Comparison of ENCODE assay signal across 16 cellular contexts in genomic region chr1:30762152-30762930, GRCh38. TPM values are rescaled to one million over a fixed set of nuclear protein-coding genes. Genes with fewer than 3 reads are reported as not detected.
DNase-seq lines count a peak whose midpoint lies in the region; ATAC-seq and TF ChIP-seq lines count a peak whose summit lies in the region.
"Had no signal": no experiment of that assay in that cellular context is flagged by ENCODE, and none has a peak within 500 bp of the region (broad histone marks: within the 10 kb centered on the region; RNA-seq: fewer than 3 reads in every experiment).

No MANE protein-coding gene starts in this region.

- H3K27me3 ChIP-seq in NT2/D1 (ENCODE audit: insufficient read depth, insufficient read length) (peaks cover 3% of the 10 kb centered on the region), dorsolateral prefrontal cortex (no peaks in the 10 kb centered on the region)
- H3K27me3 ChIP-seq: adrenal gland, right lobe of liver, transverse colon had no signal

- peaks cover 53% of the 10 kb centered on the region for H3K4me1 ChIP-seq in NT2/D1 (ENCODE audit: insufficient read depth, insufficient read length)
- H3K4me1 ChIP-seq: foreskin keratinocyte had no signal

- CTCF ChIA-PET in activated CD4-positive, alpha-beta memory T cell treated with anti-CD3 and anti-CD28 coated beads for 36 hours (lab: Charles Lee): interaction anchor here (1.0 to 11.0 kb wide), 6 partner anchors 14 to 43 kb away, joined by 3 to 123 read pairs (median 14); no protein-coding TSS in a partner anchor
- CTCF ChIA-PET in activated CD4-positive, alpha-beta memory T cell treated with anti-CD3 and anti-CD28 coated beads, Interleukin-2, amount 10 ng/mL, durations not matched to agents 7 days and 5 days (lab: Charles Lee): interaction anchor here (1.2 to 8.8 kb wide), 5 partner anchors 17 to 42 kb away, joined by 4 to 117 read pairs (median 13); no protein-coding TSS in a partner anchor

- no peak overlapping the region for H3K4me3 Mint-ChIP-seq in activated CD4-positive, alpha-beta memory T cell treated with anti-CD3 and anti-CD28 coated beads for 36 hours
- no peak overlapping the region for H3K4me3 Mint-ChIP-seq in activated CD4-positive, alpha-beta memory T cell treated with anti-CD3 and anti-CD28 coated beads, Interleukin-2, amount 10 ng/mL, durations not matched to agents 7 days and 5 days
- H3K4me3 Mint-ChIP-seq in stimulated activated naive B cell treated with anti-CD40 and anti-IgM and Interleukin-4, amounts not matched to agents 10 μg/mL and 1 μg/mL and 100 μg/mL, for 72 hours: peak overlapping the region; percentile 67 to 75

- TF ChIP-seq CTCF in dorsolateral prefrontal cortex (IDR thresholded peaks at IDR 0.05 in 54 of 56, conservative IDR thresholded peaks at IDR 0.05 in 2 of 56; ENCODE audit: low read depth in 1 of 56, partially characterized antibody in 56 of 56): no peak

- no peaks in the 10 kb centered on the region for H3K36me3 ChIP-seq in NT2/D1 (ENCODE audit: insufficient read depth, insufficient read length, low read length)
- H3K36me3 ChIP-seq: adrenal gland, right lobe of liver, transverse colon had no signal

- intact Hi-C loops in activated CD4-positive, alpha-beta memory T cell treated with anti-CD3 and anti-CD28 coated beads for 36 hours (cut with micrococcal nuclease): no loop called here
- intact Hi-C loops in dorsolateral prefrontal cortex (cut with DNase I) (no loop called here), sciatic nerve (cut with DNase I) (no loop called here)

- peaks cover 2% of the 10 kb centered on the region for H3K36me3 Mint-ChIP-seq in activated CD4-positive, alpha-beta memory T cell treated with anti-CD3 and anti-CD28 coated beads for 36 hours
- H3K36me3 Mint-ChIP-seq in activated CD4-positive, alpha-beta memory T cell treated with anti-CD3 and anti-CD28 coated beads, Interleukin-2, amount 10 ng/mL, durations not matched to agents 7 days and 5 days (ENCODE audit: low read depth): peaks cover 2% of the 10 kb centered on the region
- peaks cover 3 to 4% of the 10 kb centered on the region in 2 donors for H3K36me3 Mint-ChIP-seq in stimulated activated naive B cell treated with anti-CD40 and anti-IgM and Interleukin-4, amounts not matched to agents 10 μg/mL and 1 μg/mL and 100 μg/mL, for 72 hours

- peak overlapping the region; percentile 57 for H3K9ac ChIP-seq in NT2/D1 (ENCODE audit: insufficient read length, low read depth)

- POLR2A ChIA-PET in activated CD4-positive, alpha-beta memory T cell treated with anti-CD3 and anti-CD28 coated beads for 36 hours (lab: Charles Lee): interaction anchor here (1.9 to 3.3 kb wide), 2 partner anchors 18 to 43 kb away, joined by 5 to 19 read pairs; no protein-coding TSS in a partner anchor
- POLR2A ChIA-PET in activated CD4-positive, alpha-beta memory T cell treated with anti-CD3 and anti-CD28 coated beads, Interleukin-2, amount 10 ng/mL, durations not matched to agents 7 days and 5 days (lab: Charles Lee): interaction anchor here (0.8 to 12.3 kb wide), 5 partner anchors 10 to 44 kb away, joined by 3 to 341 read pairs (median 4); no protein-coding TSS in a partner anchor

- peak overlapping the region in 52 of 59 donors; percentile 18 to 97 (median 82) for H3K27ac ChIP-seq in dorsolateral prefrontal cortex
- H3K27ac ChIP-seq: foreskin keratinocyte, right lobe of liver had no signal

- peak; percentile 55 to 56 for ATAC-seq in stimulated activated naive B cell treated with anti-CD40 and anti-IgM and Interleukin-4, amounts not matched to agents 10 μg/mL and 1 μg/mL and 100 μg/mL, for 72 hours (replicated peaks)
- no peak for ATAC-seq in sciatic nerve
- ATAC-seq in HG03196 (IDR thresholded peaks at IDR 0.05; ENCODE audit: unreplicated experiment): no peak
- ATAC-seq: foreskin keratinocyte, right lobe of liver had no signal

- H3K4me3 ChIP-seq in NT2/D1 (ENCODE audit: insufficient read length, low read depth): no peak overlapping the region
- H3K4me3 ChIP-seq in dorsolateral prefrontal cortex: no peak overlapping the region
- H3K4me3 ChIP-seq: adrenal gland, right lobe of liver, transverse colon had no signal

- H3K27ac Mint-ChIP-seq in activated CD4-positive, alpha-beta memory T cell treated with anti-CD3 and anti-CD28 coated beads for 36 hours: peak overlapping the region; percentile 19
- no peak overlapping the region for H3K27ac Mint-ChIP-seq in activated CD4-positive, alpha-beta memory T cell treated with anti-CD3 and anti-CD28 coated beads, Interleukin-2, amount 10 ng/mL, durations not matched to agents 7 days and 5 days
- peak overlapping the region; percentile 94 for H3K27ac Mint-ChIP-seq in stimulated activated naive B cell treated with anti-CD40 and anti-IgM and Interleukin-4, amounts not matched to agents 10 μg/mL and 1 μg/mL and 100 μg/mL, for 72 hours

- no peaks in the 10 kb centered on the region for H3K27me3 Mint-ChIP-seq in activated CD4-positive, alpha-beta memory T cell treated with anti-CD3 and anti-CD28 coated beads for 36 hours
- no peaks in the 10 kb centered on the region for H3K27me3 Mint-ChIP-seq in activated CD4-positive, alpha-beta memory T cell treated with anti-CD3 and anti-CD28 coated beads, Interleukin-2, amount 10 ng/mL, durations not matched to agents 7 days and 5 days
- no peaks in the 10 kb centered on the region for H3K27me3 Mint-ChIP-seq in stimulated activated naive B cell treated with anti-CD40 and anti-IgM and Interleukin-4, amounts not matched to agents 10 μg/mL and 1 μg/mL and 100 μg/mL, for 72 hours

- H3K4me1 Mint-ChIP-seq in activated CD4-positive, alpha-beta memory T cell treated with anti-CD3 and anti-CD28 coated beads for 36 hours (ENCODE audit: low read depth): peaks cover 72% of the 10 kb centered on the region
- peaks cover 63% of the 10 kb centered on the region for H3K4me1 Mint-ChIP-seq in activated CD4-positive, alpha-beta memory T cell treated with anti-CD3 and anti-CD28 coated beads, Interleukin-2, amount 10 ng/mL, durations not matched to agents 7 days and 5 days
- H3K4me1 Mint-ChIP-seq in stimulated activated naive B cell treated with anti-CD40 and anti-IgM and Interleukin-4, amounts not matched to agents 10 μg/mL and 1 μg/mL and 100 μg/mL, for 72 hours: peaks cover 70 to 93% of the 10 kb centered on the region in 2 donors

- no peak for DNase-seq in activated CD4-positive, alpha-beta memory T cell treated with anti-CD3 and anti-CD28 coated beads for 36 hours
- DNase-seq in activated CD4-positive, alpha-beta memory T cell treated with anti-CD3 and anti-CD28 coated beads, Interleukin-2, amount 10 ng/mL, durations not matched to agents 7 days and 5 days: no peak
- DNase-seq in NT2/D1 (ENCODE audit: low read depth, low spot score) (no peak), dorsolateral prefrontal cortex (no peak), sciatic nerve (ENCODE audit: low spot score) (no peak), NCI-H774 (lab: John Stamatoyannopoulos, UW) (no peak)
- DNase-seq in stimulated activated naive B cell treated with anti-CD40 and anti-IgM and Interleukin-4, amounts not matched to agents 10 μg/mL and 1 μg/mL and 100 μg/mL, for 72 hours: no peak
- DNase-seq: activated CD4-positive, alpha-beta T cell treated with anti-CD3 and anti-CD28 coated beads for 48 hours; adrenal gland; DMS153; foreskin keratinocyte; KG1; NCI-H1930; right lobe of liver; transverse colon had no signal

- no peaks in the 10 kb centered on the region for H3K9me3 ChIP-seq in NT2/D1 (ENCODE audit: insufficient read depth, low read length)
- H3K9me3 ChIP-seq: adrenal gland, right lobe of liver, transverse colon had no signal

- no peaks in the 10 kb centered on the region for H3K9me3 Mint-ChIP-seq in activated CD4-positive, alpha-beta memory T cell treated with anti-CD3 and anti-CD28 coated beads for 36 hours
- no peaks in the 10 kb centered on the region for H3K9me3 Mint-ChIP-seq in activated CD4-positive, alpha-beta memory T cell treated with anti-CD3 and anti-CD28 coated beads, Interleukin-2, amount 10 ng/mL, durations not matched to agents 7 days and 5 days
- H3K9me3 Mint-ChIP-seq in stimulated activated naive B cell treated with anti-CD40 and anti-IgM and Interleukin-4, amounts not matched to agents 10 μg/mL and 1 μg/mL and 100 μg/mL, for 72 hours: no peaks in the 10 kb centered on the region

RNA-seq across cellular contexts. Expression of gene LAPTM5, which starts 4.8 kb away (rescaled TPM):
- total RNA-seq in activated CD4-positive, alpha-beta memory T cell treated with anti-CD3 and anti-CD28 coated beads for 36 hours: 100 to 1,000 TPM; 190 to 196 TPM
- 100 to 1,000 TPM; 481 to 482 TPM for total RNA-seq in activated CD4-positive, alpha-beta memory T cell treated with anti-CD3 and anti-CD28 coated beads, Interleukin-2, amount 10 ng/mL, durations not matched to agents 7 days and 5 days
- total RNA-seq in dorsolateral prefrontal cortex (100 to 1,000 TPM in 2 of 120 experiments, 10 to 100 TPM in 116, 1 to 10 TPM in 2; 8.8 to 116 (median 32.9) TPM), sciatic nerve (65.0 TPM)
- total RNA-seq: foreskin keratinocyte had no signal

RNA-seq across cellular contexts. Expression of gene MATN1, which starts 39.0 kb away (rescaled TPM):
- under 1 TPM in 1 of 2 experiments, not detected in 1; 0.34 TPM for total RNA-seq in activated CD4-positive, alpha-beta memory T cell treated with anti-CD3 and anti-CD28 coated beads for 36 hours
- total RNA-seq in activated CD4-positive, alpha-beta memory T cell treated with anti-CD3 and anti-CD28 coated beads, Interleukin-2, amount 10 ng/mL, durations not matched to agents 7 days and 5 days: not detected
- total RNA-seq in dorsolateral prefrontal cortex (1 to 10 TPM in 16 of 120 experiments, under 1 TPM in 94, not detected in 10; 0.11 to 2.4 (median 0.50) TPM), sciatic nerve (0.18 TPM)
- total RNA-seq: right lobe of liver, transverse colon had no signal

Comparison
In these comparisons a context has a peak if more than half of its experiments do, and no peak if none do; other contexts are left out.
1. H3K4me3 Mint-ChIP-seq: peak in stimulated activated naive B cell treated with anti-CD40 and anti-IgM and Interleukin-4, amounts not matched to agents 10 μg/mL and 1 μg/mL and 100 μg/mL, for 72 hours (2 of 2); none in activated CD4-positive, alpha-beta memory T cell treated with anti-CD3 and anti-CD28 coated beads for 36 hours (single experiment) and activated CD4-positive, alpha-beta memory T cell treated with anti-CD3 and anti-CD28 coated beads, Interleukin-2, amount 10 ng/mL, durations not matched to agents 7 days and 5 days (single experiment).
2. ATAC-seq: peak in stimulated activated naive B cell treated with anti-CD40 and anti-IgM and Interleukin-4, amounts not matched to agents 10 μg/mL and 1 μg/mL and 100 μg/mL, for 72 hours (2 of 2); none in sciatic nerve (single experiment) and HG03196 (single experiment).